In genomic region chr19:13057147-13057572, GRCh38 we compare ENCODE assay signal across 11 cellular contexts. TPM values are rescaled to one million over a fixed set of nuclear protein-coding genes. Genes with fewer than 3 reads are reported as not detected.
DNase-seq lines count a peak whose midpoint lies in the region; ATAC-seq and TF ChIP-seq lines count a peak whose summit lies in the region.
"Had no signal": no experiment of that assay in that cellular context is flagged by ENCODE, and none has a peak within 500 bp of the region (broad histone marks: within the 10 kb centered on the region; RNA-seq: fewer than 3 reads in every experiment).

No MANE protein-coding gene starts in this region.

- H3K36me3 Mint-ChIP-seq in mesothelial cell of epicardium = no peaks in the 10 kb centered on the region

- peaks cover 87% of the 10 kb centered on the region for H3K4me1 Mint-ChIP-seq in mesothelial cell of epicardium

- intact Hi-C loops in heart left ventricle (cut with DNase I) = loop anchor here in 3 of 10 donors (5.0 kb wide), 2 partner anchors 35 to 60 kb away; partner anchors contain the start of gene NFIX (in 1 of the 3)
- intact Hi-C loops in Right ventricle myocardium superior (cut with DNase I) = loop anchor here (5.0 kb wide), 1 partner anchor 65 kb away; no protein-coding TSS in a partner anchor
- intact Hi-C loops in Panc1 (cut with micrococcal nuclease; ENCODE audit: unreplicated experiment) = loop anchor here (5.0 kb wide), 1 partner anchor 35 kb away; no protein-coding TSS in a partner anchor

- H3K27me3 Mint-ChIP-seq in mesothelial cell of epicardium (ENCODE audit: low read depth) = peaks cover 14% of the 10 kb centered on the region

- BruUV-seq in Panc1 (replicated peaks; lab: Mats Ljungman, UMichigan) = no TSS peak

- H3K27ac ChIP-seq in heart left ventricle (peak overlapping the region; percentile 90 to 99 (median 97)), Panc1 (ENCODE audit: low read length) (peak overlapping the region; percentile 99), urinary bladder (ENCODE audit: low read depth) (peak overlapping the region; percentile 45)

- no peak for TF ChIP-seq CTCF in heart left ventricle (IDR thresholded peaks at IDR 0.05)
- no peak for TF ChIP-seq CTCF in Panc1 (IDR thresholded peaks at IDR 0.05)
- no peak for TF ChIP-seq CTCF in mesothelial cell of epicardium (IDR thresholded peaks at IDR 0.05; ENCODE audit: unreplicated experiment)

- H3K27ac Mint-ChIP-seq in mesothelial cell of epicardium = peak overlapping the region; percentile 100

- H3K9me3 ChIP-seq in heart left ventricle (no peaks in the 10 kb centered on the region), Panc1 (ENCODE audit: control insufficient read depth, insufficient read depth, low read depth, low read length) (no peaks in the 10 kb centered on the region)

- H3K9me3 Mint-ChIP-seq in mesothelial cell of epicardium = no peaks in the 10 kb centered on the region

- CTCF ChIA-PET in Panc1 (lab: Charles Lee) = no interaction called here

- POLR2A ChIA-PET in Panc1 (lab: Charles Lee) = interaction anchor here (0.6 to 1.6 kb wide), 2 partner anchors 20 to 48 kb away, joined by 3 to 8 read pairs; no protein-coding TSS in a partner anchor

- 44 to 64% (median 46%) methylated on average over 12 to 15 of the region's 15 CpGs for WGBS in heart left ventricle, 4 donors
- 19% methylated on average over 15 of the region's 15 CpGs for WGBS in urinary bladder

- peak in 1 of 5 donors; percentile 22 for DNase-seq in heart left ventricle
- no peak for DNase-seq in Right ventricle myocardium superior
- DNase-seq in Panc1 (ENCODE audit: low read depth, low spot score) = no peak
- DNase-seq in mesothelial cell of epicardium (ENCODE audit: low spot score in 2 of 2, unreplicated experiment in 2 of 2) = no peak
- DNase-seq in NCI-H446 treated with DMSO at 0.1 percent for 48 hours (lab: John Stamatoyannopoulos, UW) = no peak
- DNase-seq in iPS-NIHi11 (ENCODE audit: low spot score) = no peak
- DNase-seq: activated CD4-positive, alpha-beta T cell treated with anti-CD3 and anti-CD28 coated beads for 1 hour; activated gamma-delta T cell treated with Interleukin-2 at 50 U/mL for 16 hours; effector CD8-positive, alpha-beta T cell had no signal

- no peaks in the 10 kb centered on the region for H3K36me3 ChIP-seq in heart left ventricle
- no peaks in the 10 kb centered on the region for H3K36me3 ChIP-seq in Panc1 (ENCODE audit: control insufficient read depth, insufficient read depth, low read length)
- no peaks in the 10 kb centered on the region for H3K36me3 ChIP-seq in urinary bladder (ENCODE audit: insufficient read depth)

- no peaks in the 10 kb centered on the region for H3K27me3 ChIP-seq in heart left ventricle
- H3K27me3 ChIP-seq in Panc1 (ENCODE audit: control insufficient read depth, insufficient read depth, low read length) = no peaks in the 10 kb centered on the region

- H3K4me1 ChIP-seq in heart left ventricle = peaks cover 29 to 100% (median 98%) of the 10 kb centered on the region in 12 donors
- H3K4me1 ChIP-seq in Panc1 (ENCODE audit: control insufficient read depth, insufficient read depth, low read length) = peaks cover 97% of the 10 kb centered on the region
- H3K4me1 ChIP-seq in urinary bladder (ENCODE audit: insufficient read depth) = no peaks in the 10 kb centered on the region

- ATAC-seq in heart left ventricle = no peak
- ATAC-seq in Right ventricle myocardium superior (ENCODE audit: poor library complexity) = no peak
- ATAC-seq in Panc1 = no peak
- ATAC-seq in HG02852 (IDR thresholded peaks at IDR 0.05; ENCODE audit: unreplicated experiment) = no peak

- peak overlapping the region in 1 of 12 donors; percentile 16 for H3K4me3 ChIP-seq in heart left ventricle
- no peak overlapping the region for H3K4me3 ChIP-seq in Panc1 (ENCODE audit: low read depth in 2 of 2, low read length in 2 of 2)
- no peak overlapping the region for H3K4me3 ChIP-seq in urinary bladder (ENCODE audit: low read depth, low read length)

- TF ChIP-seq POLR2A in heart left ventricle (IDR thresholded peaks at IDR 0.05) = no peak

- in situ Hi-C loops in Panc1 (cut with HindIII; ENCODE audit: low pct_unique_long_range_greater_than_20kb, low sequenced_read_pairs) = no loop called here

- H3K4me3 Mint-ChIP-seq in mesothelial cell of epicardium = no peak overlapping the region

RNA-seq across cellular contexts. Expression of gene LYL1, which starts 45.5 kb away (rescaled TPM):
- total RNA-seq in heart left ventricle (10 to 100 TPM in 3 of 9 donors, 1 to 10 TPM in 6; 5.2 to 19.1 (median 8.3) TPM), Right ventricle myocardium superior (7.2 TPM), Panc1 (2021; ENCODE audit: unreplicated experiment) (0.23 TPM), mesothelial cell of epicardium (3.4 to 4.0 TPM (median 3.8 TPM) in 3 replicates), urinary bladder (4.8 TPM)
- polyA plus RNA-seq in heart left ventricle (1 to 10 TPM; 7.7 to 8.4 TPM), urinary bladder (15.7 TPM)
- polyA plus RNA-seq in Panc1 (2012; ENCODE audit: insufficient read length) = 0.48 TPM

RNA-seq across cellular contexts. Expression of gene TRMT1, which starts 59.4 kb away (rescaled TPM):
- 10 to 100 TPM; 15.1 to 22.6 (median 16.2) TPM for total RNA-seq in heart left ventricle
- polyA plus RNA-seq in heart left ventricle = 10 to 100 TPM; 26.4 to 32.4 TPM
- total RNA-seq in Right ventricle myocardium superior = 18.4 TPM
- 52.0 TPM for total RNA-seq in Panc1 (2021; ENCODE audit: unreplicated experiment)
- 41.4 TPM for polyA plus RNA-seq in Panc1 (2012; ENCODE audit: insufficient read length)
- total RNA-seq in mesothelial cell of epicardium = 53.9 to 58.6 TPM (median 57.0 TPM) in 3 replicates
- total RNA-seq in urinary bladder = 16.5 TPM
- 31.2 TPM for polyA plus RNA-seq in urinary bladder

Comparison
In these comparisons a context has a peak if more than half of its experiments do, and no peak if none do; other contexts are left out.
1. H3K27ac ChIP-seq: peak in every context shown above with its lines; median percentile 99 in Panc1; 97 in heart left ventricle; 45 in urinary bladder.